ENCODE assay signal across 8 cellular contexts in genomic region chr12:20212658-20213387, GRCh38.
DNase-seq lines count a peak whose midpoint lies in the region; ATAC-seq and TF ChIP-seq lines count a peak whose summit lies in the region.

No MANE protein-coding gene starts in this region.

- no peak overlapping the region for H3K4me3 Mint-ChIP-seq in activated T-helper 2 cell treated with anti-CD3 and anti-CD28 coated beads, Interferon-gamma antibody, Interleukin-2, Interleukin-4, amounts not matched to agents 10 μg/mL and 5 μg/mL and 100 μg/mL, durations not matched to agents 14 hours and 24 hours and 36 hours (ENCODE audit: low read depth)

- no peaks in the 10 kb centered on the region for H3K9me3 ChIP-seq in ascending aorta
- no peaks in the 10 kb centered on the region for H3K9me3 ChIP-seq in psoas muscle

- H3K9me3 Mint-ChIP-seq in activated T-helper 2 cell treated with anti-CD3 and anti-CD28 coated beads, Interferon-gamma antibody, Interleukin-2, Interleukin-4, amounts not matched to agents 10 μg/mL and 5 μg/mL and 100 μg/mL, durations not matched to agents 14 hours and 24 hours and 36 hours: peaks cover 9% of the 10 kb centered on the region

- TF ChIP-seq CTCF in ascending aorta (IDR thresholded peaks at IDR 0.05) (no peak), psoas muscle (IDR thresholded peaks at IDR 0.05) (no peak)

- H3K27me3 ChIP-seq in ascending aorta (no peaks in the 10 kb centered on the region), psoas muscle (ENCODE audit: insufficient read depth in 3 of 3, low read length in 2 of 3) (no peaks in the 10 kb centered on the region)

- H3K36me3 ChIP-seq in ascending aorta (no peaks in the 10 kb centered on the region), psoas muscle (ENCODE audit: insufficient read depth in 1 of 2, low read depth in 1 of 2) (no peaks in the 10 kb centered on the region)

- H3K27ac Mint-ChIP-seq in activated T-helper 2 cell treated with anti-CD3 and anti-CD28 coated beads, Interferon-gamma antibody, Interleukin-2, Interleukin-4, amounts not matched to agents 10 μg/mL and 5 μg/mL and 100 μg/mL, durations not matched to agents 14 hours and 24 hours and 36 hours: no peak overlapping the region

- H3K4me1 Mint-ChIP-seq in activated T-helper 2 cell treated with anti-CD3 and anti-CD28 coated beads, Interferon-gamma antibody, Interleukin-2, Interleukin-4, amounts not matched to agents 10 μg/mL and 5 μg/mL and 100 μg/mL, durations not matched to agents 14 hours and 24 hours and 36 hours (ENCODE audit: low read depth): no peaks in the 10 kb centered on the region

- no peaks in the 10 kb centered on the region for H3K36me3 Mint-ChIP-seq in activated T-helper 2 cell treated with anti-CD3 and anti-CD28 coated beads, Interferon-gamma antibody, Interleukin-2, Interleukin-4, amounts not matched to agents 10 μg/mL and 5 μg/mL and 100 μg/mL, durations not matched to agents 14 hours and 24 hours and 36 hours (ENCODE audit: low read depth)

- 15 to 20% (median 20%) methylated on average over 7 of the region's 7 CpGs for WGBS in psoas muscle, 3 donors

- DNase-seq in CD1c-positive myeloid dendritic cell (ENCODE audit: extremely low spot score): peak; percentile 49
- DNase-seq in NCI-H1092 treated with DMSO at 0.1 percent for 48 hours (lab: John Stamatoyannopoulos, UW): peak; percentile 42
- DNase-seq in ascending aorta (ENCODE audit: low spot score in 2 of 2): peak; percentile 75 to 93
- DNase-seq in left ventricle myocardium superior: peak; percentile 85
- peak; percentile 72 to 84 for DNase-seq in psoas muscle
- DNase-seq in activated T-helper 2 cell treated with anti-CD3 and anti-CD28 coated beads, Interferon-gamma antibody, Interleukin-2, Interleukin-4, amounts not matched to agents 10 μg/mL and 5 μg/mL and 100 μg/mL, durations not matched to agents 14 hours and 24 hours and 36 hours (ENCODE audit: low spot score): no peak
- DNase-seq in stimulated activated CD4-positive, alpha-beta T cell treated with anti-CD3 and anti-CD28 coated beads, Interleukin-4, amount 100 ng/mL, for 24 hours: no peak

- H3K4me1 ChIP-seq in ascending aorta: peaks cover 0 to 20% of the 10 kb centered on the region in 2 donors
- H3K4me1 ChIP-seq in psoas muscle: peaks cover 23% of the 10 kb centered on the region

- H3K27me3 Mint-ChIP-seq in activated T-helper 2 cell treated with anti-CD3 and anti-CD28 coated beads, Interferon-gamma antibody, Interleukin-2, Interleukin-4, amounts not matched to agents 10 μg/mL and 5 μg/mL and 100 μg/mL, durations not matched to agents 14 hours and 24 hours and 36 hours (ENCODE audit: low read depth): no peaks in the 10 kb centered on the region

- H3K4me3 ChIP-seq in ascending aorta (peak overlapping the region; percentile 32 to 35), psoas muscle (peak overlapping the region; percentile 20)

- peak overlapping the region; percentile 72 for H3K27ac ChIP-seq in ascending aorta
- peak overlapping the region; percentile 39 for H3K27ac ChIP-seq in psoas muscle

- intact Hi-C loops in ascending aorta (cut with DNase I) (loop anchor here (5.0 to 10.0 kb wide), 2 partner anchors 154 to 468 kb away; partner anchors contain the start of gene PDE3A), left ventricle myocardium superior (cut with micrococcal nuclease) (no loop called here), psoas muscle (cut with DNase I) (no loop called here)
- intact Hi-C loops in activated T-helper 2 cell treated with anti-CD3 and anti-CD28 coated beads, Interferon-gamma antibody, Interleukin-2, Interleukin-4, amounts not matched to agents 10 μg/mL and 5 μg/mL and 100 μg/mL, durations not matched to agents 14 hours and 24 hours and 36 hours (cut with micrococcal nuclease): no loop called here

- ATAC-seq in left ventricle myocardium superior: peak; percentile 98
- peak; percentile 80 to 97 (median 94) for ATAC-seq in psoas muscle
- ATAC-seq in HG03039 (IDR thresholded peaks at IDR 0.05; ENCODE audit: unreplicated experiment): no peak

Comparison
In these comparisons a context has a peak if more than half of its experiments do, and no peak if none do; other contexts are left out.
1. DNase-seq: peak in CD1c-positive myeloid dendritic cell (single experiment), NCI-H1092 treated with DMSO at 0.1 percent for 48 hours (single experiment), ascending aorta (2 of 2), left ventricle myocardium superior (single experiment) and psoas muscle (2 of 2); none in activated T-helper 2 cell treated with anti-CD3 and anti-CD28 coated beads, Interferon-gamma antibody, Interleukin-2, Interleukin-4, amounts not matched to agents 10 μg/mL and 5 μg/mL and 100 μg/mL, durations not matched to agents 14 hours and 24 hours and 36 hours (single experiment) and stimulated activated CD4-positive, alpha-beta T cell treated with anti-CD3 and anti-CD28 coated beads, Interleukin-4, amount 100 ng/mL, for 24 hours (single experiment).